Comparison of ENCODE assay signal across 15 cellular contexts in genomic region chr6:16737926-16738325, GRCh38. TPM values are rescaled to one million over a fixed set of nuclear protein-coding genes. Genes with fewer than 3 reads are reported as not detected.
A peak's percentile ranks its signal among the peaks of the same experiment; 100 is the strongest.
DNase-seq lines count a peak whose midpoint lies in the region; ATAC-seq, FAIRE-seq and TF ChIP-seq lines count a peak whose summit lies in the region.
"Had no signal": no experiment of that assay in that cellular context is flagged by ENCODE, and none has a peak within 500 bp of the region (broad histone marks: within the 10 kb centered on the region; RNA-seq: fewer than 3 reads in every experiment).

No MANE protein-coding gene starts in this region.

- no peak for TF ChIP-seq RAD21 in IMR-90 (IDR thresholded peaks at IDR 0.05; ENCODE audit: low read length)

- peak overlapping the region; percentile 33; the same call in 1 of the 2 replicates for H2BK120ac ChIP-seq in IMR-90 (ENCODE audit: low read depth, low read length)

- WGBS in IMR-90 (ENCODE audit: extremely low coverage in 2 of 2, insufficient read length in 1 of 2), 2 experiments: no CpG with 5 or more reads among the region's 5 CpGs

- POLR2A ChIA-PET in IMR-90 (lab: Charles Lee; ENCODE audit: unreplicated experiment): no interaction called here

- no peak overlapping the region for H2BK15ac ChIP-seq in IMR-90 (ENCODE audit: low read depth, low read length)

- peaks cover 36 to 47% of the 10 kb centered on the region in 2 experiments; a peak in 3 of 4 replicates for H3K79me1 ChIP-seq in IMR-90 (ENCODE audit: low read depth in 1 of 2, low read length in 2 of 2)

- peaks cover 16% of the 10 kb centered on the region for H3K9me1 ChIP-seq in IMR-90 (ENCODE audit: insufficient read depth, low read length)

- no peak overlapping the region for H4K91ac ChIP-seq in IMR-90 (ENCODE audit: insufficient read depth, low read depth, low read length)

- no peak overlapping the region for H3K4me3 ChIP-seq in IMR-90 (ENCODE audit: insufficient read depth, low read depth, low read length)
- H3K4me3 ChIP-seq in astrocyte (ENCODE audit: insufficient read depth, low read depth, low read length): no peak overlapping the region
- no peak overlapping the region for H3K4me3 ChIP-seq in lower lobe of right lung
- no peak overlapping the region for H3K4me3 ChIP-seq in subcutaneous abdominal adipose tissue (ENCODE audit: low read depth in 1 of 5, low read length in 5 of 5)
- H3K4me3 ChIP-seq: body of pancreas, thyroid gland had no signal

- H3K9ac ChIP-seq in IMR-90 (ENCODE audit: low read depth, low read length) (no peak overlapping the region), astrocyte (ENCODE audit: low read length) (peak overlapping the region; percentile 29), subcutaneous abdominal adipose tissue (ENCODE audit: low read length in 5 of 5) (peak overlapping the region in 1 of 5 donors; percentile 11)

- no peak overlapping the region for H4K8ac ChIP-seq in IMR-90 (ENCODE audit: low read depth in 2 of 2, low read length in 2 of 2)

- no TSS peak for BruUV-seq in IMR-90 (replicated peaks; lab: Mats Ljungman, UMichigan)

- in situ Hi-C loops in IMR-90 (cut with MboI; ENCODE audit: low sequenced_read_pairs): no loop called here

- no peak overlapping the region for H2AK9ac ChIP-seq in IMR-90 (replicated peaks; ENCODE audit: low read depth, low read length, poor library complexity)

- no peaks in the 10 kb centered on the region for H3K9me3 ChIP-seq in IMR-90 (ENCODE audit: control insufficient read depth, insufficient read depth, low read length)
- no peaks in the 10 kb centered on the region for H3K9me3 ChIP-seq in astrocyte (ENCODE audit: insufficient read depth, low read depth, low read length)
- H3K9me3 ChIP-seq in lower lobe of right lung: no peaks in the 10 kb centered on the region
- no peaks in the 10 kb centered on the region for H3K9me3 ChIP-seq in subcutaneous abdominal adipose tissue (ENCODE audit: control insufficient read depth in 5 of 5, low read length in 5 of 5)
- H3K9me3 ChIP-seq: body of pancreas, thyroid gland had no signal

- H3K56ac ChIP-seq in IMR-90 (ENCODE audit: extremely low read depth, insufficient read depth, low read length): no peak overlapping the region

- no peak overlapping the region for H2BK5ac ChIP-seq in IMR-90 (ENCODE audit: low read depth, low read length, poor library complexity, severe bottlenecking)

- peak overlapping the region; percentile 36; the same call in 1 of the 2 replicates for H3K23ac ChIP-seq in IMR-90 (ENCODE audit: low read depth, low read length)

- no peaks in the 10 kb centered on the region for H3K27me3 Mint-ChIP-seq in astrocyte (ENCODE audit: low read depth, unreplicated experiment)
- H3K27me3 Mint-ChIP-seq: naive thymus-derived CD8-positive, alpha-beta T cell had no signal

- peaks cover 19% of the 10 kb centered on the region for H3K36me3 Mint-ChIP-seq in astrocyte (ENCODE audit: low read depth, unreplicated experiment)

- H2AFZ ChIP-seq in IMR-90 (replicated peaks; ENCODE audit: low read length, poor library complexity) (no peak overlapping the region), astrocyte (ENCODE audit: low read depth, low read length) (no peak overlapping the region)

- no peak for ATAC-seq in IMR-90 (ENCODE audit: low read depth)
- ATAC-seq in lower lobe of right lung: no peak
- ATAC-seq: body of pancreas; naive thymus-derived CD8-positive, alpha-beta T cell had no signal

- dilution Hi-C loops in IMR-90 (cut with HindIII; ENCODE audit: low sequenced_read_pairs, unreplicated experiment): no loop called here

- CTCF ChIA-PET in IMR-90 (lab: Yijun Ruan, JAX): interaction anchor here (0.7 kb wide), 2 partner anchors 12 to 191 kb away, joined by 3 read pairs; no protein-coding TSS in a partner anchor

- H3K27me3 ChIP-seq in IMR-90 (ENCODE audit: control insufficient read depth, insufficient read depth, low read length) (no peaks in the 10 kb centered on the region), astrocyte (ENCODE audit: insufficient read depth, low read length) (no peaks in the 10 kb centered on the region), lower lobe of right lung (ENCODE audit: low read depth) (no peaks in the 10 kb centered on the region), subcutaneous abdominal adipose tissue (ENCODE audit: control insufficient read depth in 5 of 5, insufficient read depth in 4 of 5, low read length in 5 of 5) (no peaks in the 10 kb centered on the region)
- H3K27me3 ChIP-seq: body of pancreas, thyroid gland had no signal

- H4K5ac ChIP-seq in IMR-90 (ENCODE audit: low read depth, low read length): peak overlapping the region; percentile 41; the same call in 1 of the 2 replicates

- no peak for TF ChIP-seq POLR2A in IMR-90 (IDR thresholded peaks at IDR 0.05; ENCODE audit: low read depth, low read length)

- H4K20me1 ChIP-seq in IMR-90 (ENCODE audit: insufficient read depth, low read length) (peaks cover 9% of the 10 kb centered on the region), astrocyte (ENCODE audit: insufficient read depth, low read length) (no peaks in the 10 kb centered on the region)

- TF ChIP-seq CTCF in IMR-90 (conservative IDR thresholded peaks at IDR 0.05; ENCODE audit: low read depth, low read length) (no peak), astrocyte (IDR thresholded peaks at IDR 0.05; ENCODE audit: insufficient read depth, low read depth, low read length) (no peak), lower lobe of right lung (IDR thresholded peaks at IDR 0.05) (no peak)

- no peak overlapping the region for H2AK5ac ChIP-seq in IMR-90 (ENCODE audit: low read depth, low read length)

- H3K14ac ChIP-seq in IMR-90 (replicated peaks; ENCODE audit: low read depth, low read length): peak overlapping the region; percentile 37; the same call in 1 of the 2 replicates

- H3K4me1 ChIP-seq in IMR-90 (ENCODE audit: control insufficient read depth, insufficient read depth, low read length): peaks cover 18% of the 10 kb centered on the region
- peaks cover 57% of the 10 kb centered on the region for H3K4me1 ChIP-seq in astrocyte (ENCODE audit: insufficient read depth, low read length)
- H3K4me1 ChIP-seq in lower lobe of right lung: peaks cover 68% of the 10 kb centered on the region
- H3K4me1 ChIP-seq in subcutaneous abdominal adipose tissue (ENCODE audit: control insufficient read depth in 5 of 5, insufficient read depth in 5 of 5, low read length in 5 of 5): peaks cover 0 to 32% (median 22%) of the 10 kb centered on the region in 5 donors

- H3K9me3 Mint-ChIP-seq in astrocyte (ENCODE audit: unreplicated experiment): no peaks in the 10 kb centered on the region
- H3K9me3 Mint-ChIP-seq: naive thymus-derived CD8-positive, alpha-beta T cell had no signal

- H3K4ac ChIP-seq in IMR-90 (ENCODE audit: low read depth, low read length): 0 out of 2 replicates have a peak overlapping the region, but pooled peaks have one; percentile 38

- H3K27ac Mint-ChIP-seq in astrocyte (ENCODE audit: unreplicated experiment): peak overlapping the region; percentile 93

- H3K27ac ChIP-seq in IMR-90 (ENCODE audit: insufficient read depth, low read length) (no peak overlapping the region), astrocyte (ENCODE audit: low read depth, low read length) (peak overlapping the region; percentile 96), lower lobe of right lung (peak overlapping the region; percentile 26), subcutaneous abdominal adipose tissue (ENCODE audit: low read depth, low read length) (peak overlapping the region; percentile 11)

- H3K36me3 ChIP-seq in IMR-90 (ENCODE audit: control insufficient read depth, insufficient read depth, low read length) (peaks cover 12% of the 10 kb centered on the region), astrocyte (ENCODE audit: insufficient read depth, low read length) (peaks cover 4% of the 10 kb centered on the region), lower lobe of right lung (no peaks in the 10 kb centered on the region), subcutaneous abdominal adipose tissue (ENCODE audit: control insufficient read depth in 5 of 5, insufficient read depth in 5 of 5, low read length in 5 of 5) (peaks cover 0 to 4% (median 0%) of the 10 kb centered on the region in 5 donors)
- H3K36me3 ChIP-seq: thyroid gland had no signal

- DNase-seq in IMR-90 (peak; percentile 10), astrocyte (ENCODE audit: low read depth) (no peak), lower lobe of right lung (no peak), GM19238 (ENCODE audit: insufficient read length, low spot score) (no peak), HK-2 (ENCODE audit: unreplicated experiment) (no peak), occipital lobe (lab: John Stamatoyannopoulos, UW) (no peak)
- DNase-seq: activated CD4-positive, alpha-beta T cell treated with anti-CD3 and anti-CD28 coated beads, Interleukin-2, amount 50 U/mL, for 1 hour; activated naive CD4-positive, alpha-beta T cell treated with Interleukin-2 at 50 U/mL for 16 hours; activated T-cell treated with anti-CD3 and anti-CD28 coated beads for 4 hours; body of pancreas; effector CD4-positive, alpha-beta T cell; naive thymus-derived CD8-positive, alpha-beta T cell; NCI-H1694; thyroid gland had no signal

- peak; percentile 5 for FAIRE-seq in astrocyte (lab: Jason Lieb, UNC)

- no peak overlapping the region; the same call in 1 of the 2 replicates for H3K18ac ChIP-seq in IMR-90 (ENCODE audit: low read depth, low read length)

- H2BK20ac ChIP-seq in IMR-90 (ENCODE audit: low read depth, low read length): no peak overlapping the region

- intact Hi-C loops in IMR-90 (cut with micrococcal nuclease) (loop anchor here (1.0 to 2.0 kb wide), 2 partner anchors 9 to 13 kb away; no protein-coding TSS in a partner anchor), lower lobe of right lung (cut with DNase I) (no loop called here)

- H3K4me3 Mint-ChIP-seq in astrocyte (ENCODE audit: unreplicated experiment): peak overlapping the region; percentile 66
- H3K4me3 Mint-ChIP-seq: naive thymus-derived CD8-positive, alpha-beta T cell had no signal

- H3K79me2 ChIP-seq in astrocyte (ENCODE audit: insufficient read depth, low read length): peaks cover 79% of the 10 kb centered on the region

- H3K4me1 Mint-ChIP-seq in astrocyte (ENCODE audit: low read depth, unreplicated experiment): peaks cover 68% of the 10 kb centered on the region

- no peak overlapping the region for H3K4me2 ChIP-seq in IMR-90 (ENCODE audit: low read depth, low read length)
- peak overlapping the region; percentile 59 for H3K4me2 ChIP-seq in astrocyte (ENCODE audit: low read length)

TF ChIP-seq in IMR-90, 13 proteins besides CTCF, POLR2A, EP300 and RAD21:
- TF ChIP-seq BHLHE40 (IDR thresholded peaks at IDR 0.05; ENCODE audit: low read depth, low read length) (no peak), CEBPB (IDR thresholded peaks at IDR 0.05; ENCODE audit: low read depth, low read length) (no peak), SMC3 (IDR thresholded peaks at IDR 0.05; ENCODE audit: low read depth, low read length) (no peak), CHD1 (IDR thresholded peaks at IDR 0.05; ENCODE audit: low read depth, low read length) (no peak)

RNA-seq across cellular contexts. Expression of gene ATXN1, which starts 23.3 kb away (rescaled TPM):
- total RNA-seq in IMR-90 (2012; rRNA removed): 11.1 and 13.9 TPM in 2 replicates
- 7.3 and 9.7 TPM in 2 replicates for polyA plus RNA-seq in IMR-90 (2012; rRNA removed)
- polyA plus RNA-seq in IMR-90 (2012; cell fraction: cytosol; rRNA removed): 3.4 and 8.9 TPM in 2 replicates
- polyA plus RNA-seq in IMR-90 (2012; cell fraction: nucleus; rRNA removed; ENCODE audit: low replicate concordance): 20.5 and 29.3 TPM in 2 replicates
- total RNA-seq in astrocyte: 68.3 and 70.9 TPM in 2 replicates
- total RNA-seq in lower lobe of right lung: 75.9 TPM
- total RNA-seq in occipital lobe: 102 TPM
